In genomic region chr3:169813757-169814517, GRCh38 we compare ENCODE assay signal across 9 cellular contexts. TPM values are rescaled to one million over a fixed set of nuclear protein-coding genes. Genes with fewer than 3 reads are reported as not detected.
DNase-seq lines count a peak whose midpoint lies in the region; ATAC-seq and TF ChIP-seq lines count a peak whose summit lies in the region.
"Had no signal": no experiment of that assay in that cellular context is flagged by ENCODE, and none has a peak within 500 bp of the region (broad histone marks: within the 10 kb centered on the region; RNA-seq: fewer than 3 reads in every experiment).

No MANE protein-coding gene starts in this region.

- H4K8ac ChIP-seq in IMR-90 (ENCODE audit: low read depth in 2 of 2, low read length in 2 of 2), result no peak overlapping the region; a peak in 1 of 4 replicates

- H2BK5ac ChIP-seq in IMR-90 (ENCODE audit: low read depth, low read length, poor library complexity, severe bottlenecking), result no peak overlapping the region

- H3K9ac ChIP-seq in IMR-90 (ENCODE audit: low read depth, low read length), result no peak overlapping the region

- H4K91ac ChIP-seq in IMR-90 (ENCODE audit: insufficient read depth, low read depth, low read length), result no peak overlapping the region

- ATAC-seq in GM21367 (IDR thresholded peaks at IDR 0.05; ENCODE audit: unreplicated experiment) (peak; percentile 88), IMR-90 (ENCODE audit: low read depth) (no peak), left lobe of liver (peak; percentile 41)

- WGBS in IMR-90 (ENCODE audit: extremely low coverage in 2 of 2, insufficient read length in 1 of 2), 2 experiments, result 75% methylated on average over 9 of the region's 27 CpGs; no CpG with 5 or more reads in 1 of the 2 experiments

- no peak for TF ChIP-seq RAD21 in IMR-90 (IDR thresholded peaks at IDR 0.05; ENCODE audit: low read length)

- DNase-seq in DMS53 treated with DMSO at 0.1 percent for 48 hours (lab: John Stamatoyannopoulos, UW; ENCODE audit: unreplicated experiment) (peak; percentile 57), IMR-90 (no peak), SK-N-DZ (ENCODE audit: low spot score) (peak; percentile 54), left lobe of liver (ENCODE audit: low spot score) (no peak), hippocampal formation (lab: John Stamatoyannopoulos, UW) (no peak)
- peak; percentile 82 for DNase-seq in activated naive CD8-positive, alpha-beta T cell treated with anti-CD3 and anti-CD28 coated beads for 36 hours
- peak; percentile 73 to 80 for DNase-seq in stimulated activated CD8-positive, alpha-beta memory T cell treated with anti-CD3 and anti-CD28 coated beads, Interleukin-15, amount 100 ng/mL, for 48 hours (ENCODE audit: low read depth in 2 of 2)

- H3K4me3 ChIP-seq in IMR-90 (ENCODE audit: insufficient read depth, low read depth, low read length), result no peak overlapping the region

- peaks cover 17% of the 10 kb centered on the region for H3K4me1 Mint-ChIP-seq in activated naive CD8-positive, alpha-beta T cell treated with anti-CD3 and anti-CD28 coated beads for 36 hours

- no peak overlapping the region for H3K27ac ChIP-seq in IMR-90 (ENCODE audit: insufficient read depth, low read length)

- no peaks in the 10 kb centered on the region for H4K20me1 ChIP-seq in IMR-90 (ENCODE audit: insufficient read depth, low read length)

- no peaks in the 10 kb centered on the region for H3K27me3 ChIP-seq in IMR-90 (ENCODE audit: control insufficient read depth, insufficient read depth, low read length)

- no peak overlapping the region; the same call in 1 of the 2 replicates for H3K4me2 ChIP-seq in IMR-90 (ENCODE audit: low read depth, low read length)

- no peak overlapping the region for H2BK15ac ChIP-seq in IMR-90 (ENCODE audit: low read depth, low read length)

- no peak overlapping the region for H3K14ac ChIP-seq in IMR-90 (replicated peaks; ENCODE audit: low read depth, low read length)

- no peaks in the 10 kb centered on the region for H3K9me3 ChIP-seq in IMR-90 (ENCODE audit: control insufficient read depth, insufficient read depth, low read length)

- peaks cover 0 to 3% of the 10 kb centered on the region in 2 experiments; a peak in 1 of 4 replicates for H3K79me1 ChIP-seq in IMR-90 (ENCODE audit: low read depth in 1 of 2, low read length in 2 of 2)

- peak overlapping the region; percentile 84 for H3K27ac Mint-ChIP-seq in activated naive CD8-positive, alpha-beta T cell treated with anti-CD3 and anti-CD28 coated beads for 36 hours

- peak overlapping the region; percentile 19 for H2AFZ ChIP-seq in IMR-90 (replicated peaks; ENCODE audit: low read length, poor library complexity)

- no peak for TF ChIP-seq CTCF in IMR-90 (conservative IDR thresholded peaks at IDR 0.05; ENCODE audit: low read depth, low read length)

- H3K4me1 ChIP-seq in IMR-90 (ENCODE audit: control insufficient read depth, insufficient read depth, low read length), result peaks cover 6% of the 10 kb centered on the region

- no peaks in the 10 kb centered on the region for H3K36me3 ChIP-seq in IMR-90 (ENCODE audit: control insufficient read depth, insufficient read depth, low read length)

- dilution Hi-C loops in IMR-90 (cut with HindIII; ENCODE audit: low sequenced_read_pairs, unreplicated experiment), result no loop called here

- no peak overlapping the region for H3K4ac ChIP-seq in IMR-90 (ENCODE audit: low read depth, low read length)

- intact Hi-C loops in IMR-90 (cut with micrococcal nuclease), result loop anchor here (5.0 kb wide), 1 partner anchor 37 kb away; no protein-coding TSS in a partner anchor

- no peak overlapping the region for H2BK20ac ChIP-seq in IMR-90 (ENCODE audit: low read depth, low read length)

- no peak overlapping the region for H3K18ac ChIP-seq in IMR-90 (ENCODE audit: low read depth, low read length)

- POLR2A ChIA-PET in IMR-90 (lab: Charles Lee; ENCODE audit: unreplicated experiment), result no interaction called here

- peaks cover 18% of the 10 kb centered on the region for H3K9me3 Mint-ChIP-seq in activated naive CD8-positive, alpha-beta T cell treated with anti-CD3 and anti-CD28 coated beads for 36 hours

- H4K5ac ChIP-seq in IMR-90 (ENCODE audit: low read depth, low read length), result no peak overlapping the region

- no peak for TF ChIP-seq POLR2A in IMR-90 (IDR thresholded peaks at IDR 0.05; ENCODE audit: low read depth, low read length)

- peaks cover 9% of the 10 kb centered on the region for H3K9me1 ChIP-seq in IMR-90 (ENCODE audit: insufficient read depth, low read length)

- H3K23ac ChIP-seq in IMR-90 (ENCODE audit: low read depth, low read length), result no peak overlapping the region

- H3K27me3 Mint-ChIP-seq in activated naive CD8-positive, alpha-beta T cell treated with anti-CD3 and anti-CD28 coated beads for 36 hours, result no peaks in the 10 kb centered on the region

- no peak overlapping the region for H2AK5ac ChIP-seq in IMR-90 (ENCODE audit: low read depth, low read length)

- no TSS peak for BruUV-seq in IMR-90 (replicated peaks; lab: Mats Ljungman, UMichigan)

- H3K56ac ChIP-seq in IMR-90 (ENCODE audit: extremely low read depth, insufficient read depth, low read length), result no peak overlapping the region

- no peak overlapping the region for H2BK120ac ChIP-seq in IMR-90 (ENCODE audit: low read depth, low read length)

- CTCF ChIA-PET in IMR-90 (lab: Yijun Ruan, JAX), result no interaction called here

- in situ Hi-C loops in IMR-90 (cut with MboI; ENCODE audit: low sequenced_read_pairs), result no loop called here

- H2AK9ac ChIP-seq in IMR-90 (replicated peaks; ENCODE audit: low read depth, low read length, poor library complexity), result no peak overlapping the region

- peak overlapping the region; percentile 84 for H3K4me3 Mint-ChIP-seq in activated naive CD8-positive, alpha-beta T cell treated with anti-CD3 and anti-CD28 coated beads for 36 hours

- H3K36me3 Mint-ChIP-seq in activated naive CD8-positive, alpha-beta T cell treated with anti-CD3 and anti-CD28 coated beads for 36 hours, result peaks cover 4% of the 10 kb centered on the region

TF ChIP-seq in IMR-90, 13 proteins besides CTCF, POLR2A, EP300 and RAD21 (continues in another document):
- TF ChIP-seq CHD1 (IDR thresholded peaks at IDR 0.05; ENCODE audit: low read depth, low read length) (no peak), MXI1 (IDR thresholded peaks at IDR 0.05; ENCODE audit: borderline replicate concordance, low read depth, low read length) (no peak), MAFK (IDR thresholded peaks at IDR 0.05; ENCODE audit: low read depth, low read length) (no peak), BHLHE40 (IDR thresholded peaks at IDR 0.05; ENCODE audit: low read depth, low read length) (no peak)
- TF ChIP-seq, protein P1, sequence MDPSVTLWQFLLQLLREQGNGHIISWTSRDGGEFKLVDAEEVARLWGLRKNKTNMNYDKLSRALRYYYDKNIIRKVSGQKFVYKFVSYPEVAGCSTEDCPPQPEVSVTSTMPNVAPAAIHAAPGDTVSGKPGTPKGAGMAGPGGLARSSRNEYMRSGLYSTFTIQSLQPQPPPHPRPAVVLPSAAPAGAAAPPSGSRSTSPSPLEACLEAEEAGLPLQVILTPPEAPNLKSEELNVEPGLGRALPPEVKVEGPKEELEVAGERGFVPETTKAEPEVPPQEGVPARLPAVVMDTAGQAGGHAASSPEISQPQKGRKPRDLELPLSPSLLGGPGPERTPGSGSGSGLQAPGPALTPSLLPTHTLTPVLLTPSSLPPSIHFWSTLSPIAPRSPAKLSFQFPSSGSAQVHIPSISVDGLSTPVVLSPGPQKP (IDR thresholded peaks at IDR 0.05; ENCODE audit: borderline replicate concordance, low read depth, low read length), result no peak

RNA-seq across cellular contexts. Expression of gene LRRC34, which starts 1.2 kb away (rescaled TPM):
- total RNA-seq in IMR-90 (2012; rRNA removed), result 0.90 and 1.1 TPM in 2 replicates
- polyA plus RNA-seq in IMR-90 (2012; rRNA removed), result 0.60 and 0.91 TPM in 2 replicates
- polyA plus RNA-seq in IMR-90 (2012; cell fraction: cytosol; rRNA removed), result 0.10 and 0.15 TPM in 2 replicates
- polyA plus RNA-seq in IMR-90 (2012; cell fraction: nucleus; rRNA removed; ENCODE audit: low replicate concordance), result 0.23 and 0.68 TPM in 2 replicates
- 11.0 and 12.9 TPM in 2 replicates for polyA plus RNA-seq in SK-N-DZ (2014; cell fraction: cytosol; rRNA removed)
- 38.7 and 44.8 TPM in 2 replicates for polyA plus RNA-seq in SK-N-DZ (2014; cell fraction: nucleus; rRNA removed)
- 1 to 10 TPM; 4.0 to 4.4 TPM for total RNA-seq in activated naive CD8-positive, alpha-beta T cell treated with anti-CD3 and anti-CD28 coated beads for 36 hours
- total RNA-seq in left lobe of liver, result 0.35 TPM

RNA-seq across cellular contexts. Expression of gene LRRIQ4, which starts 1.3 kb away (rescaled TPM):
- not detected in 2 replicates for total RNA-seq in IMR-90 (2012; rRNA removed)
- not detected in 2 replicates for polyA plus RNA-seq in IMR-90 (2012; rRNA removed)
- 0.02 TPM in 1 of 2 replicates, not detected in the other for polyA plus RNA-seq in IMR-90 (2012; cell fraction: cytosol; rRNA removed)
- polyA plus RNA-seq in IMR-90 (2012; cell fraction: nucleus; rRNA removed; ENCODE audit: low replicate concordance), result not detected in 2 replicates
- polyA plus RNA-seq in SK-N-DZ (2014; cell fraction: cytosol; rRNA removed), result 0.18 TPM in 1 of 2 replicates, not detected in the other
- 0.46 TPM in 1 of 2 replicates, not detected in the other for polyA plus RNA-seq in SK-N-DZ (2014; cell fraction: nucleus; rRNA removed)
- under 1 TPM; 0.18 to 0.49 TPM for total RNA-seq in activated naive CD8-positive, alpha-beta T cell treated with anti-CD3 and anti-CD28 coated beads for 36 hours
- not detected for total RNA-seq in left lobe of liver
- polyA plus RNA-seq: adipose tissue had no signal

RNA-seq across cellular contexts. Expression of gene MYNN, which starts 40.7 kb away (rescaled TPM):
- 26.9 and 33.1 TPM in 2 replicates for total RNA-seq in IMR-90 (2012; rRNA removed)
- polyA plus RNA-seq in IMR-90 (2012; rRNA removed), result 10.2 and 11.8 TPM in 2 replicates
- polyA plus RNA-seq in IMR-90 (2012; cell fraction: cytosol; rRNA removed), result 2.4 and 2.7 TPM in 2 replicates
- 3.5 and 25.6 TPM in 2 replicates for polyA plus RNA-seq in IMR-90 (2012; cell fraction: nucleus; rRNA removed; ENCODE audit: low replicate concordance)
- polyA plus RNA-seq in SK-N-DZ (2014; cell fraction: cytosol; rRNA removed), result 17.0 and 19.2 TPM in 2 replicates
- 22.7 and 29.3 TPM in 2 replicates for polyA plus RNA-seq in SK-N-DZ (2014; cell fraction: nucleus; rRNA removed)
- total RNA-seq in activated naive CD8-positive, alpha-beta T cell treated with anti-CD3 and anti-CD28 coated beads for 36 hours, result 10 to 100 TPM; 17.3 to 18.7 TPM
- 5.7 TPM for total RNA-seq in left lobe of liver

RNA-seq across cellular contexts. Expression of gene ACTRT3, which starts 44.6 kb away (rescaled TPM):
- total RNA-seq in IMR-90 (2012; rRNA removed) (2.5 TPM in 2 replicates), left lobe of liver (1.6 TPM)
- polyA plus RNA-seq in IMR-90 (2012; rRNA removed), result 0.97 and 1.1 TPM in 2 replicates
- polyA plus RNA-seq in IMR-90 (2012; cell fraction: cytosol; rRNA removed), result 0.89 and 1.4 TPM in 2 replicates
- polyA plus RNA-seq in IMR-90 (2012; cell fraction: nucleus; rRNA removed; ENCODE audit: low replicate concordance), result 0.29 and 0.52 TPM in 2 replicates
- polyA plus RNA-seq in SK-N-DZ (2014; cell fraction: cytosol; rRNA removed), result 1.5 TPM in 2 replicates
- polyA plus RNA-seq in SK-N-DZ (2014; cell fraction: nucleus; rRNA removed), result 0.57 and 0.78 TPM in 2 replicates
- 1 to 10 TPM; 1.2 to 1.7 TPM for total RNA-seq in activated naive CD8-positive, alpha-beta T cell treated with anti-CD3 and anti-CD28 coated beads for 36 hours

RNA-seq across cellular contexts. Expression of gene TERC, which starts 49.1 kb away (rescaled TPM):
- 17.8 and 57.0 TPM in 2 replicates for total RNA-seq in IMR-90 (2012; rRNA removed)
- not detected in 2 replicates for polyA plus RNA-seq in IMR-90 (2012; rRNA removed)
- polyA plus RNA-seq in IMR-90 (2012; cell fraction: cytosol; rRNA removed), result 0.13 TPM in 1 of 2 replicates, not detected in the other
- 0.45 and 0.89 TPM in 2 replicates for polyA plus RNA-seq in IMR-90 (2012; cell fraction: nucleus; rRNA removed; ENCODE audit: low replicate concordance)
- polyA plus RNA-seq in SK-N-DZ (2014; cell fraction: cytosol; rRNA removed), result 1.1 TPM in 1 of 2 replicates, not detected in the other
- polyA plus RNA-seq in SK-N-DZ (2014; cell fraction: nucleus; rRNA removed), result 1.5 and 5.7 TPM in 2 replicates
- 10 to 100 TPM; 16.0 to 20.0 TPM for total RNA-seq in activated naive CD8-positive, alpha-beta T cell treated with anti-CD3 and anti-CD28 coated beads for 36 hours
- total RNA-seq in left lobe of liver, result 3.1 TPM
- polyA plus RNA-seq: adipose tissue had no signal

Comparison
In these comparisons a context has a peak if more than half of its experiments do, and no peak if none do; other contexts are left out.
1. DNase-seq: peak in DMS53 treated with DMSO at 0.1 percent for 48 hours (single experiment), SK-N-DZ (single experiment), activated naive CD8-positive, alpha-beta T cell treated with anti-CD3 and anti-CD28 coated beads for 36 hours (single experiment) and stimulated activated CD8-positive, alpha-beta memory T cell treated with anti-CD3 and anti-CD28 coated beads, Interleukin-15, amount 100 ng/mL, for 48 hours (2 of 2); none in IMR-90 (single experiment), left lobe of liver (single experiment) and hippocampal formation (0 of 2).